ENCODE assay signal across 6 cellular contexts in genomic region chr1:219140308-219140877, GRCh38.
"Had no signal": no experiment of that assay in that cellular context is flagged by ENCODE, and none has a peak within 500 bp of the region (broad histone marks: within the 10 kb centered on the region; RNA-seq: fewer than 3 reads in every experiment).

No MANE protein-coding gene starts in this region.

- H3K4me3 ChIP-seq: GM23338 had no signal

- H3K9me3 Mint-ChIP-seq: GM23338, H9 had no signal

- H3K27me3 Mint-ChIP-seq: IgD-negative memory B cell had no signal

- H3K4me1 Mint-ChIP-seq: GM23338, H9 had no signal

- H3K27ac Mint-ChIP-seq: GM23338, H9 had no signal

- H3K27ac ChIP-seq: HL-60 had no signal

- H2AFZ ChIP-seq: GM23338 had no signal

- H3K4me2 ChIP-seq: GM23338 had no signal

- DNase-seq: H9, HCEC 1CT, KG1 had no signal

- H3K4me3 Mint-ChIP-seq: GM23338, H9, IgD-negative memory B cell had no signal
